In genomic region chr11:63919267-63920125, GRCh38 we compare ENCODE assay signal across 1 cellular context.
A peak's percentile ranks its signal among the peaks of the same experiment; 100 is the strongest.
TF ChIP-seq lines count a peak whose summit lies in the region.

No MANE protein-coding gene starts in this region.

TF ChIP-seq in HepG2, 621 proteins besides CTCF, POLR2A, EP300 and RAD21 (continues in another document):
- TF ChIP-seq ZNF264 (CRISPR knock-in tag; IDR thresholded peaks at IDR 0.05), result no peak
- 0 out of 2 replicates have a peak, but pooled peaks have one; percentile 62 for TF ChIP-seq SSRP1 (CRISPR knock-in tag; IDR thresholded peaks at IDR 0.05)
- TF ChIP-seq RXRA (CRISPR knock-in tag; IDR thresholded peaks at IDR 0.05), result peak; percentile 57
- 0 out of 2 replicates have a peak, but pooled peaks have one; percentile 48 for TF ChIP-seq ZMYM3 (CRISPR knock-in tag; IDR thresholded peaks at IDR 0.05)
- no peak for TF ChIP-seq DPF2 (CRISPR knock-in tag; IDR thresholded peaks at IDR 0.05; ENCODE audit: borderline replicate concordance, low read depth)
- TF ChIP-seq ATF3 (CRISPR knock-in tag; IDR thresholded peaks at IDR 0.05), result no peak
- TF ChIP-seq BCL3 (CRISPR knock-in tag; IDR thresholded peaks at IDR 0.05), result peak; percentile 51; the same call in 1 of the 2 replicates
- no peak for TF ChIP-seq ZFP90 (CRISPR knock-in tag; IDR thresholded peaks at IDR 0.05; ENCODE audit: borderline replicate concordance)
- TF ChIP-seq ZNF580 (CRISPR knock-in tag; IDR thresholded peaks at IDR 0.05; ENCODE audit: borderline replicate concordance, low read depth), result 0 out of 2 replicates have a peak, but pooled peaks have one; percentile 29
- TF ChIP-seq ZNF260 (CRISPR knock-in tag; IDR thresholded peaks at IDR 0.05; ENCODE audit: borderline replicate concordance, low read depth), result no peak
- no peak for TF ChIP-seq SMC3 (IDR thresholded peaks at IDR 0.05; ENCODE audit: low read length)
- TF ChIP-seq ZSCAN25 (CRISPR knock-in tag; IDR thresholded peaks at IDR 0.05), result peak; percentile 49; the same call in 1 of the 2 replicates
- no peak for TF ChIP-seq ZNF362 (CRISPR knock-in tag; IDR thresholded peaks at IDR 0.05; ENCODE audit: borderline replicate concordance)
- no peak for TF ChIP-seq CERS6 (CRISPR knock-in tag; IDR thresholded peaks at IDR 0.05)
- no peak for TF ChIP-seq SIX4 (CRISPR knock-in tag; IDR thresholded peaks at IDR 0.05)
- no peak for TF ChIP-seq JDP2 (CRISPR knock-in tag; IDR thresholded peaks at IDR 0.05; ENCODE audit: borderline replicate concordance)
- TF ChIP-seq NKX3-1 (CRISPR knock-in tag; IDR thresholded peaks at IDR 0.05), result no peak; the same call in 1 of the 2 replicates
- TF ChIP-seq HMG20A (CRISPR knock-in tag; IDR thresholded peaks at IDR 0.05; ENCODE audit: borderline replicate concordance), result no peak; the same call in 1 of the 2 replicates
- TF ChIP-seq ZNF747 (CRISPR knock-in tag; IDR thresholded peaks at IDR 0.05; ENCODE audit: borderline replicate concordance), result peak; percentile 58; the same call in 1 of the 2 replicates
- TF ChIP-seq HOXA7 (CRISPR knock-in tag; IDR thresholded peaks at IDR 0.05), result no peak
- TF ChIP-seq GATA4 (IDR thresholded peaks at IDR 0.05; ENCODE audit: borderline replicate concordance, low read depth), result no peak
- TF ChIP-seq ZBED4 (CRISPR knock-in tag; IDR thresholded peaks at IDR 0.05; ENCODE audit: borderline replicate concordance), result 0 out of 2 replicates have a peak, but pooled peaks have one; percentile 33
- 0 out of 2 replicates have a peak, but pooled peaks have one; percentile 25 for TF ChIP-seq POGZ (CRISPR knock-in tag; IDR thresholded peaks at IDR 0.05)
- no peak for TF ChIP-seq ZNF576 (CRISPR knock-in tag; IDR thresholded peaks at IDR 0.05)
- TF ChIP-seq HBP1 (CRISPR knock-in tag; IDR thresholded peaks at IDR 0.05; ENCODE audit: low read depth), result 0 out of 2 replicates have a peak, but pooled peaks have one; percentile 45
- peak; percentile 54; the same call in 1 of the 2 replicates for TF ChIP-seq MIER3 (CRISPR knock-in tag; IDR thresholded peaks at IDR 0.05; ENCODE audit: borderline replicate concordance)
- no peak for TF ChIP-seq NCOA5 (CRISPR knock-in tag; IDR thresholded peaks at IDR 0.05)
- TF ChIP-seq ZNF589 (CRISPR knock-in tag; conservative IDR thresholded peaks at IDR 0.05), result no peak; the same call in 1 of the 2 replicates
- TF ChIP-seq TARDBP (CRISPR knock-in tag; IDR thresholded peaks at IDR 0.05), result peak; percentile 74; the same call in 1 of the 2 replicates
- TF ChIP-seq ZSCAN12 (CRISPR knock-in tag; IDR thresholded peaks at IDR 0.05), result no peak
- peak; percentile 43; the same call in 1 of the 2 replicates for TF ChIP-seq HNF4A (CRISPR knock-in tag; IDR thresholded peaks at IDR 0.05)
- peak; percentile 41; the same call in 1 of the 2 replicates for TF ChIP-seq ZNF331 (CRISPR knock-in tag; IDR thresholded peaks at IDR 0.05)
- 0 out of 2 replicates have a peak, but pooled peaks have one; percentile 20 for TF ChIP-seq AHDC1 (CRISPR knock-in tag; IDR thresholded peaks at IDR 0.05; ENCODE audit: borderline replicate concordance)
- no peak for TF ChIP-seq RFX5 (IDR thresholded peaks at IDR 0.05; ENCODE audit: low read depth, low read length)
- TF ChIP-seq NFYB (CRISPR knock-in tag; IDR thresholded peaks at IDR 0.05), result no peak
- peak; percentile 52; the same call in 1 of the 2 replicates for TF ChIP-seq ELF3 (CRISPR knock-in tag; IDR thresholded peaks at IDR 0.05)
- peak; percentile 3; the same call in 1 of the 2 replicates for TF ChIP-seq ZNF556 (CRISPR knock-in tag; IDR thresholded peaks at IDR 0.05; ENCODE audit: borderline replicate concordance)
- peak; percentile 70; the same call in 1 of the 2 replicates for TF ChIP-seq ZNF292 (CRISPR knock-in tag; IDR thresholded peaks at IDR 0.05; ENCODE audit: borderline replicate concordance, low read depth)
- TF ChIP-seq FOXP4 (CRISPR knock-in tag; IDR thresholded peaks at IDR 0.05), result 0 out of 2 replicates have a peak, but pooled peaks have one; percentile 34
- no peak; the same call in 1 of the 2 replicates for TF ChIP-seq ZNF501 (CRISPR knock-in tag; IDR thresholded peaks at IDR 0.05)
- TF ChIP-seq ZBTB42 (CRISPR knock-in tag; IDR thresholded peaks at IDR 0.05), result peak; percentile 1; the same call in 1 of the 2 replicates
